Comparison of ENCODE assay signal across 8 cellular contexts in the genomic region with DNA sequence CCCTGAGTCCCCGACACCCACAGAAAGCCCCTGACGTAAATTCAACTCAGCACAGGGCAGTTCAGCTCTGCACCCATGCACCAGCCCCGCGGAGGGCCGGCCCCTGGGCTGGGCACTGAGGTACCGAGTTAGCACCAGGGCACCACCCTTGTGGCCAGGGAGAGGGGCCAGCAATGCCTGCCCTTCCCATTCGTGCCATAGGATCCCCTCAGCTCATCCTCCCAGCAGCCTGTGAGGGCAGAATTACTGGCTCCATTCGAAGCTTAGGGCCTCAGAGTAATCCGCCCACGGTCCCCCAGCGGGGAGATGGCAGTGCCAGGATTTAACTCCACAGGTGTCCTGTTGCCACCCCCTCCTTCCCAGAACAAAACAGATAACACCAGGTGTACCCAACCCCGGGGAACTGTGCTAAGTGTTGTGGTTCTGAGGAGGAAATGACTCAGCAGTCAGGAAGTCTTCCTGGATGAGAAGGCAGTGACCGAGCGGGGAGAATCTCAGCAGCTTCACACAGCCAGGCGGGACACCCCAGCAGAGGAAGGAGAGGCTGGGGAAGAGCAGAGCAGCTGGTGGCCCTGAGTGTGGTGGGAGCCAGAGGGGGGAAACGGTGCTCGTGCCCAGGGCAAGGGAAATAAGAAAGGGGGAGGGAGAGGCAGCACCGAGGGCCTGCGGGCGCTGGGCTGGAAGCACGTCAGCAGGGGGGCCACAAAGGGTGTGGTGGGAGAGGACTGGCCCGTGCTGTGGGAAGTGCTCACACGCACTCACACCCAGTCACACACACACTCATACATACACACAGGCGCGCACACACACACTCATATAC. TPM values are rescaled to one million over a fixed set of nuclear protein-coding genes. Genes with fewer than 3 reads are reported as not detected.
DNase-seq lines count a peak whose midpoint lies in the region; ATAC-seq and TF ChIP-seq lines count a peak whose summit lies in the region.

No MANE protein-coding gene starts in this region.

- no peaks in the 10 kb centered on the region for H3K9me3 Mint-ChIP-seq in T-helper 2 cell treated with Interferon-gamma antibody and Interleukin-4, amounts not matched to agents 5 μg/mL and 100 μg/mL, for 36 hours
- H3K9me3 Mint-ChIP-seq in central memory CD8-positive, alpha-beta T cell, result peaks cover 5% of the 10 kb centered on the region
- H3K9me3 Mint-ChIP-seq in stimulated activated memory B cell treated with anti-CD40 and anti-IgM and Interleukin-4, amounts not matched to agents 10 μg/mL and 1 μg/mL and 100 μg/mL, for 72 hours, result no peaks in the 10 kb centered on the region

- peaks cover 5% of the 10 kb centered on the region for H3K4me1 Mint-ChIP-seq in T-helper 2 cell treated with Interferon-gamma antibody and Interleukin-4, amounts not matched to agents 5 μg/mL and 100 μg/mL, for 36 hours (ENCODE audit: low read depth)
- no peaks in the 10 kb centered on the region for H3K4me1 Mint-ChIP-seq in central memory CD8-positive, alpha-beta T cell
- H3K4me1 Mint-ChIP-seq in stimulated activated memory B cell treated with anti-CD40 and anti-IgM and Interleukin-4, amounts not matched to agents 10 μg/mL and 1 μg/mL and 100 μg/mL, for 72 hours, result no peaks in the 10 kb centered on the region

- H3K36me3 ChIP-seq in lung (ENCODE audit: control insufficient read depth in 2 of 2, insufficient read depth in 2 of 2, low read length in 2 of 2), result no peaks in the 10 kb centered on the region

- ATAC-seq in central memory CD8-positive, alpha-beta T cell (replicated peaks; ENCODE audit: extremely low read depth, poor library complexity, severe bottlenecking), result peak; percentile 28
- peak; percentile 80 for ATAC-seq in lung (ENCODE audit: insufficient read depth, low FRiP score)
- ATAC-seq in stimulated activated memory B cell treated with anti-CD40 and anti-IgM and Interleukin-4, amounts not matched to agents 10 μg/mL and 1 μg/mL and 100 μg/mL, for 72 hours, result peak; percentile 71

- no peak for TF ChIP-seq CTCF in lung (IDR thresholded peaks at IDR 0.05; ENCODE audit: control extremely low read depth, extremely low read depth)

- H3K27ac Mint-ChIP-seq in T-helper 2 cell treated with Interferon-gamma antibody and Interleukin-4, amounts not matched to agents 5 μg/mL and 100 μg/mL, for 36 hours, result no peak overlapping the region
- no peak overlapping the region for H3K27ac Mint-ChIP-seq in central memory CD8-positive, alpha-beta T cell (ENCODE audit: low read depth)
- H3K27ac Mint-ChIP-seq in stimulated activated memory B cell treated with anti-CD40 and anti-IgM and Interleukin-4, amounts not matched to agents 10 μg/mL and 1 μg/mL and 100 μg/mL, for 72 hours, result no peak overlapping the region

- H3K9me3 ChIP-seq in lung (ENCODE audit: control insufficient read depth in 2 of 2, insufficient read depth in 1 of 2, low read length in 1 of 2), result peaks cover 0 to 2% of the 10 kb centered on the region in 2 donors

- peak overlapping the region in 1 of 2 donors; percentile 76 for H3K27ac ChIP-seq in lung (ENCODE audit: low read depth in 1 of 2, low read length in 1 of 2)

- DNase-seq in EL, result peak; percentile 95
- peak; percentile 69 for DNase-seq in GOT3 (lab: John Stamatoyannopoulos, UW)
- peak; percentile 93 for DNase-seq in LoVo (ENCODE audit: low spot score)
- peak; percentile 24 for DNase-seq in T-helper 2 cell treated with Interferon-gamma antibody and Interleukin-4, amounts not matched to agents 5 μg/mL and 100 μg/mL, for 36 hours (ENCODE audit: low spot score)
- no peak for DNase-seq in central memory CD8-positive, alpha-beta T cell (ENCODE audit: low spot score in 2 of 2)
- DNase-seq in lung (ENCODE audit: low spot score), result peak; percentile 65
- no peak for DNase-seq in middle frontal gyrus (ENCODE audit: extremely low spot score, low spot score)

- no peak overlapping the region for H3K4me3 Mint-ChIP-seq in T-helper 2 cell treated with Interferon-gamma antibody and Interleukin-4, amounts not matched to agents 5 μg/mL and 100 μg/mL, for 36 hours
- H3K4me3 Mint-ChIP-seq in central memory CD8-positive, alpha-beta T cell, result no peak overlapping the region
- H3K4me3 Mint-ChIP-seq in stimulated activated memory B cell treated with anti-CD40 and anti-IgM and Interleukin-4, amounts not matched to agents 10 μg/mL and 1 μg/mL and 100 μg/mL, for 72 hours, result no peak overlapping the region

- WGBS in lung, 2 donors, result 15 to 29% methylated on average over 24 of the region's 25 CpGs

- H3K4me1 ChIP-seq in lung (ENCODE audit: control insufficient read depth in 2 of 2, insufficient read depth in 2 of 2, low read length in 2 of 2), result peaks cover 0 to 44% of the 10 kb centered on the region in 2 donors

- H3K27me3 ChIP-seq in lung (ENCODE audit: control insufficient read depth, insufficient read depth), result no peaks in the 10 kb centered on the region

- no peak overlapping the region for H3K4me3 ChIP-seq in lung

- H3K27me3 Mint-ChIP-seq in T-helper 2 cell treated with Interferon-gamma antibody and Interleukin-4, amounts not matched to agents 5 μg/mL and 100 μg/mL, for 36 hours (ENCODE audit: low read depth), result peaks cover 12% of the 10 kb centered on the region
- H3K27me3 Mint-ChIP-seq in central memory CD8-positive, alpha-beta T cell, result no peaks in the 10 kb centered on the region
- H3K27me3 Mint-ChIP-seq in stimulated activated memory B cell treated with anti-CD40 and anti-IgM and Interleukin-4, amounts not matched to agents 10 μg/mL and 1 μg/mL and 100 μg/mL, for 72 hours, result no peaks in the 10 kb centered on the region

- H3K36me3 Mint-ChIP-seq in T-helper 2 cell treated with Interferon-gamma antibody and Interleukin-4, amounts not matched to agents 5 μg/mL and 100 μg/mL, for 36 hours (ENCODE audit: low read depth), result no peaks in the 10 kb centered on the region
- no peaks in the 10 kb centered on the region for H3K36me3 Mint-ChIP-seq in central memory CD8-positive, alpha-beta T cell (ENCODE audit: insufficient read depth)
- H3K36me3 Mint-ChIP-seq in stimulated activated memory B cell treated with anti-CD40 and anti-IgM and Interleukin-4, amounts not matched to agents 10 μg/mL and 1 μg/mL and 100 μg/mL, for 72 hours, result no peaks in the 10 kb centered on the region

RNA-seq across cellular contexts. Expression of a gene that starts 59.6 kb away (rescaled TPM):
- total RNA-seq in lung, result 10 to 100 TPM; 30.9 to 42.6 TPM
- polyA plus RNA-seq in lung, result 10 to 100 TPM in 1 of 2 donors, 1 to 10 TPM in 1; 5.4 to 45.3 TPM

Comparison
In these comparisons a context has a peak if more than half of its experiments do, and no peak if none do; other contexts are left out.
1. DNase-seq: peak in EL (single experiment), GOT3 (single experiment), LoVo (single experiment), T-helper 2 cell treated with Interferon-gamma antibody and Interleukin-4, amounts not matched to agents 5 μg/mL and 100 μg/mL, for 36 hours (single experiment) and lung (single experiment); none in central memory CD8-positive, alpha-beta T cell (0 of 2) and middle frontal gyrus (single experiment).
2. ATAC-seq: peak in every context shown above with its lines; median percentile 80 in lung; 71 in stimulated activated memory B cell treated with anti-CD40 and anti-IgM and Interleukin-4, amounts not matched to agents 10 μg/mL and 1 μg/mL and 100 μg/mL, for 72 hours; 28 in central memory CD8-positive, alpha-beta T cell.